In genomic region chr1:22026924-22027289, GRCh38 we compare ENCODE assay signal across 13 cellular contexts. TPM values are rescaled to one million over a fixed set of nuclear protein-coding genes. Genes with fewer than 3 reads are reported as not detected.
DNase-seq lines count a peak whose midpoint lies in the region; ATAC-seq and TF ChIP-seq lines count a peak whose summit lies in the region.
"Had no signal": no experiment of that assay in that cellular context is flagged by ENCODE, and none has a peak within 500 bp of the region (broad histone marks: within the 10 kb centered on the region; RNA-seq: fewer than 3 reads in every experiment).

No MANE protein-coding gene starts in this region.

- peak overlapping the region; percentile 93 for H3K4me3 Mint-ChIP-seq in activated CD4-positive, alpha-beta T cell treated with anti-CD3 and anti-CD28 coated beads, Interleukin-2, amount 10 ng/mL, durations not matched to agents 7 days and 5 days
- peak overlapping the region; percentile 89 for H3K4me3 Mint-ChIP-seq in activated naive CD8-positive, alpha-beta T cell treated with anti-CD3 and anti-CD28 coated beads, Interleukin-2, amount 10 ng/mL, durations not matched to agents 7 days and 5 days
- H3K4me3 Mint-ChIP-seq in progenitor cell of endocrine pancreas (ENCODE audit: low read depth) = peak overlapping the region; percentile 48

- intact Hi-C loops in adrenal gland (cut with DNase I) = no loop called here

- H3K4me1 ChIP-seq in Karpas-422 (ENCODE audit: low read length) (peaks cover 20% of the 10 kb centered on the region), adrenal gland (replicated peaks in 1 of 2) (peaks cover 0 to 16% of the 10 kb centered on the region in 2 donors)
- H3K4me1 ChIP-seq: testis had no signal

- no peaks in the 10 kb centered on the region for H3K27me3 ChIP-seq in Karpas-422 (ENCODE audit: low read length)
- no peaks in the 10 kb centered on the region for H3K27me3 ChIP-seq in adrenal gland
- H3K27me3 ChIP-seq: testis had no signal

- peaks cover 74% of the 10 kb centered on the region for H3K4me1 Mint-ChIP-seq in activated CD4-positive, alpha-beta T cell treated with anti-CD3 and anti-CD28 coated beads, Interleukin-2, amount 10 ng/mL, durations not matched to agents 7 days and 5 days
- peaks cover 46% of the 10 kb centered on the region for H3K4me1 Mint-ChIP-seq in activated naive CD8-positive, alpha-beta T cell treated with anti-CD3 and anti-CD28 coated beads, Interleukin-2, amount 10 ng/mL, durations not matched to agents 7 days and 5 days
- peaks cover 26% of the 10 kb centered on the region for H3K4me1 Mint-ChIP-seq in progenitor cell of endocrine pancreas (ENCODE audit: low read depth)

- no peak overlapping the region for H2AFZ ChIP-seq in Karpas-422 (ENCODE audit: low read length)

- peaks cover 4% of the 10 kb centered on the region for H3K36me3 Mint-ChIP-seq in activated CD4-positive, alpha-beta T cell treated with anti-CD3 and anti-CD28 coated beads, Interleukin-2, amount 10 ng/mL, durations not matched to agents 7 days and 5 days (ENCODE audit: low read depth)
- peaks cover 10% of the 10 kb centered on the region for H3K36me3 Mint-ChIP-seq in activated naive CD8-positive, alpha-beta T cell treated with anti-CD3 and anti-CD28 coated beads, Interleukin-2, amount 10 ng/mL, durations not matched to agents 7 days and 5 days
- H3K36me3 Mint-ChIP-seq in progenitor cell of endocrine pancreas (ENCODE audit: insufficient read depth) = peaks cover 4% of the 10 kb centered on the region

- H3K4me2 ChIP-seq in Karpas-422 (ENCODE audit: low read depth, low read length, poor library complexity, severe bottlenecking) = peak overlapping the region; percentile 76

- H3K9me3 ChIP-seq in Karpas-422 (ENCODE audit: low read length) = no peaks in the 10 kb centered on the region
- no peaks in the 10 kb centered on the region for H3K9me3 ChIP-seq in adrenal gland (replicated peaks in 1 of 3)
- H3K9me3 ChIP-seq: testis had no signal

- TF ChIP-seq CTCF in progenitor cell of endocrine pancreas (IDR thresholded peaks at IDR 0.05; ENCODE audit: unreplicated experiment) (no peak), adrenal gland (IDR thresholded peaks at IDR 0.05) (no peak)

- ATAC-seq in activated naive CD8-positive, alpha-beta T cell treated with anti-CD3 and anti-CD28 coated beads, Interleukin-2, amount 10 ng/mL, durations not matched to agents 7 days and 5 days (ENCODE audit: low read depth) = no peak
- ATAC-seq in left lobe of liver (no peak), GM21737 (IDR thresholded peaks at IDR 0.05; ENCODE audit: unreplicated experiment) (no peak)

- H3K4me3 ChIP-seq in Karpas-422 (ENCODE audit: low read length) (peak overlapping the region; percentile 89; the same call in 1 of the 2 replicates), adrenal gland (no peak overlapping the region)

- no peaks in the 10 kb centered on the region for H3K27me3 Mint-ChIP-seq in activated CD4-positive, alpha-beta T cell treated with anti-CD3 and anti-CD28 coated beads, Interleukin-2, amount 10 ng/mL, durations not matched to agents 7 days and 5 days
- no peaks in the 10 kb centered on the region for H3K27me3 Mint-ChIP-seq in activated naive CD8-positive, alpha-beta T cell treated with anti-CD3 and anti-CD28 coated beads, Interleukin-2, amount 10 ng/mL, durations not matched to agents 7 days and 5 days
- no peaks in the 10 kb centered on the region for H3K27me3 Mint-ChIP-seq in progenitor cell of endocrine pancreas

- WGBS in adrenal gland, 4 donors = 83 to 92% (median 88%) methylated on average over 3 of the region's 3 CpGs

- no peak overlapping the region for H3K27ac ChIP-seq in Karpas-422 (ENCODE audit: low read length)
- no peak overlapping the region for H3K27ac ChIP-seq in adrenal gland

- H3K9me2 ChIP-seq in Karpas-422 (replicated peaks; ENCODE audit: insufficient read depth, low read length) = no peaks in the 10 kb centered on the region

- CTCF ChIA-PET in activated CD4-positive, alpha-beta T cell treated with anti-CD3 and anti-CD28 coated beads, Interleukin-2, amount 10 ng/mL, durations not matched to agents 7 days and 5 days (lab: Charles Lee) = interaction anchor here (0.6 to 8.6 kb wide), 3 partner anchors 8 to 91 kb away, joined by 3 to 105 read pairs (median 3); no protein-coding TSS in a partner anchor

- POLR2A ChIA-PET in activated CD4-positive, alpha-beta T cell treated with anti-CD3 and anti-CD28 coated beads, Interleukin-2, amount 10 ng/mL, durations not matched to agents 7 days and 5 days (lab: Charles Lee) = no interaction called here
- POLR2A ChIA-PET in activated naive CD8-positive, alpha-beta T cell treated with anti-CD3 and anti-CD28 coated beads, Interleukin-2, amount 10 ng/mL, durations not matched to agents 7 days and 5 days (lab: Charles Lee) = interaction anchor here (1.5 to 10.7 kb wide), 3 partner anchors 13 to 26 kb away, joined by 5 to 316 read pairs (median 10); partner anchors contain the start of gene CDC42

- TF ChIP-seq POLR2A in adrenal gland (IDR thresholded peaks at IDR 0.05) = no peak

- no peak for DNase-seq in activated CD4-positive, alpha-beta T cell treated with anti-CD3 and anti-CD28 coated beads, Interleukin-2, amount 10 ng/mL, durations not matched to agents 7 days and 5 days
- no peak for DNase-seq in activated CD4-positive, alpha-beta T cell treated with anti-CD3 and anti-CD28 coated beads for 48 hours
- DNase-seq in Karpas-422 (no peak), progenitor cell of endocrine pancreas (ENCODE audit: low spot score, unreplicated experiment) (no peak), left lobe of liver (ENCODE audit: low spot score) (no peak), adrenal gland (no peak)
- DNase-seq in activated naive CD8-positive, alpha-beta T cell treated with anti-CD3 and anti-CD28 coated beads, Interleukin-2, amount 10 ng/mL, durations not matched to agents 7 days and 5 days = no peak
- DNase-seq: activated CD4-positive, CD25-positive, alpha-beta regulatory T cell treated with anti-CD3 and anti-CD28 coated beads, Interleukin-2, amount 50 U/mL, for 72 hours; NCI-H1417; stimulated activated CD4-positive, alpha-beta T cell treated with anti-CD3 and anti-CD28 coated beads, Interleukin-12 subunit alpha, Interleukin-12 subunit beta, amount 100 ng/mL, for 4 hours; testis had no signal

- H3K9me3 Mint-ChIP-seq in activated CD4-positive, alpha-beta T cell treated with anti-CD3 and anti-CD28 coated beads, Interleukin-2, amount 10 ng/mL, durations not matched to agents 7 days and 5 days = no peaks in the 10 kb centered on the region
- H3K9me3 Mint-ChIP-seq in activated naive CD8-positive, alpha-beta T cell treated with anti-CD3 and anti-CD28 coated beads, Interleukin-2, amount 10 ng/mL, durations not matched to agents 7 days and 5 days = no peaks in the 10 kb centered on the region
- H3K9me3 Mint-ChIP-seq in progenitor cell of endocrine pancreas (ENCODE audit: low read depth) = no peaks in the 10 kb centered on the region

- peaks cover 9% of the 10 kb centered on the region for H3K79me2 ChIP-seq in Karpas-422 (ENCODE audit: low read length)

- H3K36me3 ChIP-seq in Karpas-422 (ENCODE audit: insufficient read depth, low read length) = no peaks in the 10 kb centered on the region
- no peaks in the 10 kb centered on the region for H3K36me3 ChIP-seq in adrenal gland (replicated peaks in 1 of 2)

- H3K9ac ChIP-seq in Karpas-422 (ENCODE audit: low read length) = peak overlapping the region; percentile 97; the same call in 1 of the 2 replicates

- peaks cover 6% of the 10 kb centered on the region; the same call in 1 of the 2 replicates for H4K20me1 ChIP-seq in Karpas-422 (ENCODE audit: insufficient read depth, low read depth, low read length)

- H3K27ac Mint-ChIP-seq in activated CD4-positive, alpha-beta T cell treated with anti-CD3 and anti-CD28 coated beads, Interleukin-2, amount 10 ng/mL, durations not matched to agents 7 days and 5 days = peak overlapping the region; percentile 100
- H3K27ac Mint-ChIP-seq in activated naive CD8-positive, alpha-beta T cell treated with anti-CD3 and anti-CD28 coated beads, Interleukin-2, amount 10 ng/mL, durations not matched to agents 7 days and 5 days = peak overlapping the region; percentile 99
- peak overlapping the region; percentile 56 for H3K27ac Mint-ChIP-seq in progenitor cell of endocrine pancreas

RNA-seq across cellular contexts. Expression of gene CELA3A, which starts 25.4 kb away (rescaled TPM):
- total RNA-seq in activated CD4-positive, alpha-beta T cell treated with anti-CD3 and anti-CD28 coated beads, Interleukin-2, amount 10 ng/mL, durations not matched to agents 7 days and 5 days = not detected
- total RNA-seq in Karpas-422 (2014; rRNA removed; shearing (Covaris generic); ENCODE audit: low replicate concordance) = not detected in 2 replicates
- not detected for total RNA-seq in activated naive CD8-positive, alpha-beta T cell treated with anti-CD3 and anti-CD28 coated beads, Interleukin-2, amount 10 ng/mL, durations not matched to agents 7 days and 5 days
- 1.5 and 3.1 TPM in 2 replicates for total RNA-seq in progenitor cell of endocrine pancreas
- 13.4 TPM for total RNA-seq in left lobe of liver
- 1 to 10 TPM in 3 of 8 donors, not detected in 5; 3.1 to 9.4 (median 9.0) TPM for total RNA-seq in adrenal gland
- polyA plus RNA-seq in adrenal gland = 1 to 10 TPM in 2 of 3 donors, not detected in 1; 1.6 to 2.3 TPM
- total RNA-seq: cerebellum, testis had no signal

RNA-seq across cellular contexts. Expression of gene CDC42, which starts 25.6 kb away (rescaled TPM):
- 100 to 1,000 TPM; 378 to 413 TPM for total RNA-seq in activated CD4-positive, alpha-beta T cell treated with anti-CD3 and anti-CD28 coated beads, Interleukin-2, amount 10 ng/mL, durations not matched to agents 7 days and 5 days
- total RNA-seq in Karpas-422 (2014; rRNA removed; shearing (Covaris generic); ENCODE audit: low replicate concordance) = 120 and 223 TPM in 2 replicates
- 100 to 1,000 TPM; 283 to 303 TPM for total RNA-seq in activated naive CD8-positive, alpha-beta T cell treated with anti-CD3 and anti-CD28 coated beads, Interleukin-2, amount 10 ng/mL, durations not matched to agents 7 days and 5 days
- total RNA-seq in progenitor cell of endocrine pancreas = 287 and 288 TPM in 2 replicates
- 69.8 TPM for total RNA-seq in left lobe of liver
- 100 to 1,000 TPM; 150 to 240 (median 215) TPM for total RNA-seq in adrenal gland
- polyA plus RNA-seq in adrenal gland = 100 to 1,000 TPM in 1 of 3 donors, 10 to 100 TPM in 2; 69.6 to 279 (median 79.1) TPM

RNA-seq across cellular contexts. Expression of gene CELA3B, which starts 50.1 kb away (rescaled TPM):
- not detected for total RNA-seq in activated CD4-positive, alpha-beta T cell treated with anti-CD3 and anti-CD28 coated beads, Interleukin-2, amount 10 ng/mL, durations not matched to agents 7 days and 5 days
- total RNA-seq in Karpas-422 (2014; rRNA removed; shearing (Covaris generic); ENCODE audit: low replicate concordance) = not detected in 2 replicates
- not detected for total RNA-seq in activated naive CD8-positive, alpha-beta T cell treated with anti-CD3 and anti-CD28 coated beads, Interleukin-2, amount 10 ng/mL, durations not matched to agents 7 days and 5 days
- total RNA-seq in progenitor cell of endocrine pancreas (0.58 TPM in 1 of 2 replicates, not detected in the other), left lobe of liver (7.4 TPM), adrenal gland (1 to 10 TPM in 2 of 8 donors, under 1 TPM in 1, not detected in 5; 0.84 to 7.0 (median 6.7) TPM)
- polyA plus RNA-seq in adrenal gland = under 1 TPM in 2 of 3 donors, not detected in 1; 0.80 to 0.84 TPM
- total RNA-seq: cerebellum had no signal
